20 cellular contexts compared by ENCODE assay signal in genomic region chr5:96218653-96219052, GRCh38.
"Had no signal": no experiment of that assay in that cellular context is flagged by ENCODE, and none has a peak within 500 bp of the region (broad histone marks: within the 10 kb centered on the region; RNA-seq: fewer than 3 reads in every experiment).

No MANE protein-coding gene starts in this region.

- H3K4me3 ChIP-seq: body of pancreas had no signal

- H3K4me1 Mint-ChIP-seq: activated naive CD4-positive, alpha-beta T cell treated with anti-CD3 and anti-CD28 coated beads, Interleukin-2, amount 50 U/mL, for 24 hours; central memory CD8-positive, alpha-beta T cell; T-helper 17 cell had no signal

- ATAC-seq: activated T-cell treated with anti-CD3 and anti-CD28 coated beads, Interleukin-2, amount 50 U/mL, for 72 hours; body of pancreas; T-helper 17 cell had no signal

- DNase-seq: activated CD4-positive, alpha-beta memory T cell treated with anti-CD3 and anti-CD28 coated beads, Interleukin-2, amount 10 ng/mL, durations not matched to agents 7 days and 5 days; activated CD4-positive, alpha-beta T cell treated with anti-CD3 and anti-CD28 coated beads, Interleukin-2, amount 10 ng/mL, durations not matched to agents 7 days and 5 days; activated CD4-positive, CD25-positive, alpha-beta regulatory T cell; activated naive CD4-positive, alpha-beta T cell; activated T-cell treated with anti-CD3 and anti-CD28 coated beads for 4 hours; activated T-cell treated with anti-CD3 and anti-CD28 coated beads, Interleukin-2, amount 50 U/mL, for 72 hours; aorta; body of pancreas; MM.1S; NCI-H1105; NCI-H1436; NCI-H1694 treated with DMSO at 0.1 percent for 48 hours; NCI-H2081; NCI-H446; NCI-H524; SIG-M5; T-helper 17 cell; T1000 had no signal

- H3K4me3 Mint-ChIP-seq: activated CD4-positive, alpha-beta memory T cell treated with anti-CD3 and anti-CD28 coated beads, Interleukin-2, amount 10 ng/mL, durations not matched to agents 7 days and 5 days; activated CD4-positive, alpha-beta T cell treated with anti-CD3 and anti-CD28 coated beads, Interleukin-2, amount 10 ng/mL, durations not matched to agents 7 days and 5 days; activated naive CD4-positive, alpha-beta T cell treated with anti-CD3 and anti-CD28 coated beads, Interleukin-2, amount 50 U/mL, for 24 hours; central memory CD8-positive, alpha-beta T cell; T-helper 17 cell had no signal

- H3K27ac ChIP-seq: body of pancreas had no signal

- H3K27ac Mint-ChIP-seq: activated CD4-positive, alpha-beta memory T cell treated with anti-CD3 and anti-CD28 coated beads, Interleukin-2, amount 10 ng/mL, durations not matched to agents 7 days and 5 days; activated CD4-positive, alpha-beta T cell treated with anti-CD3 and anti-CD28 coated beads, Interleukin-2, amount 10 ng/mL, durations not matched to agents 7 days and 5 days; activated naive CD4-positive, alpha-beta T cell treated with anti-CD3 and anti-CD28 coated beads, Interleukin-2, amount 50 U/mL, for 24 hours; activated T-cell treated with anti-CD3 and anti-CD28 coated beads, Interleukin-2, amount 50 U/mL, for 72 hours had no signal

- H3K36me3 Mint-ChIP-seq: activated naive CD4-positive, alpha-beta T cell treated with anti-CD3 and anti-CD28 coated beads, Interleukin-2, amount 50 U/mL, for 24 hours had no signal

- H3K27me3 Mint-ChIP-seq: activated CD4-positive, alpha-beta memory T cell treated with anti-CD3 and anti-CD28 coated beads, Interleukin-2, amount 10 ng/mL, durations not matched to agents 7 days and 5 days; activated CD4-positive, alpha-beta T cell treated with anti-CD3 and anti-CD28 coated beads, Interleukin-2, amount 10 ng/mL, durations not matched to agents 7 days and 5 days; central memory CD8-positive, alpha-beta T cell had no signal

- H3K9me3 Mint-ChIP-seq: activated CD4-positive, alpha-beta T cell treated with anti-CD3 and anti-CD28 coated beads, Interleukin-2, amount 10 ng/mL, durations not matched to agents 7 days and 5 days; activated naive CD4-positive, alpha-beta T cell treated with anti-CD3 and anti-CD28 coated beads, Interleukin-2, amount 50 U/mL, for 24 hours; central memory CD8-positive, alpha-beta T cell had no signal

- H3K27me3 ChIP-seq: body of pancreas had no signal

- H3K9me3 ChIP-seq: body of pancreas had no signal
